ENCODE assay signal across 28 cellular contexts in genomic region chr9:72465602-72466001, GRCh38. TPM values are rescaled to one million over a fixed set of nuclear protein-coding genes. Genes with fewer than 3 reads are reported as not detected.
DNase-seq lines count a peak whose midpoint lies in the region; ATAC-seq and TF ChIP-seq lines count a peak whose summit lies in the region.
"Had no signal": no experiment of that assay in that cellular context is flagged by ENCODE, and none has a peak within 500 bp of the region (broad histone marks: within the 10 kb centered on the region; RNA-seq: fewer than 3 reads in every experiment).

No MANE protein-coding gene starts in this region.

- H3K36me3 Mint-ChIP-seq in chondrocyte (ENCODE audit: low read depth), result no peaks in the 10 kb centered on the region
- H3K36me3 Mint-ChIP-seq: activated naive CD8-positive, alpha-beta T cell treated with anti-CD3 and anti-CD28 coated beads for 36 hours had no signal

- intact Hi-C loops in dorsolateral prefrontal cortex (cut with DNase I), result no loop called here

- H3K27me3 Mint-ChIP-seq in chondrocyte (ENCODE audit: low read depth), result no peaks in the 10 kb centered on the region
- H3K27me3 Mint-ChIP-seq: activated naive CD8-positive, alpha-beta T cell treated with anti-CD3 and anti-CD28 coated beads for 36 hours had no signal

- H3K27me3 ChIP-seq in dorsolateral prefrontal cortex, result no peaks in the 10 kb centered on the region
- H3K27me3 ChIP-seq: left lung, neutrophil, sigmoid colon, suprapubic skin had no signal

- peaks cover 2% of the 10 kb centered on the region for H3K9me3 Mint-ChIP-seq in chondrocyte (ENCODE audit: low read depth)
- H3K9me3 Mint-ChIP-seq: activated naive CD8-positive, alpha-beta T cell treated with anti-CD3 and anti-CD28 coated beads for 36 hours; GM23338 had no signal

- H3K4me3 ChIP-seq in HFF-Myc (replicated peaks; ENCODE audit: low read depth, low read length) (no peak overlapping the region), dorsolateral prefrontal cortex (peak overlapping the region in 2 of 59 donors; percentile 30 to 47)
- H3K4me3 ChIP-seq: GM23338, left lung, prostate gland, sigmoid colon, suprapubic skin had no signal

- no peak for ATAC-seq in HG03097 (IDR thresholded peaks at IDR 0.05; ENCODE audit: low FRiP score, unreplicated experiment)
- ATAC-seq: GM23338 had no signal

- peak overlapping the region; percentile 52 for H3K27ac Mint-ChIP-seq in chondrocyte (ENCODE audit: unreplicated experiment)
- H3K27ac Mint-ChIP-seq: activated naive CD8-positive, alpha-beta T cell treated with anti-CD3 and anti-CD28 coated beads for 36 hours; GM23338 had no signal

- peaks cover 40% of the 10 kb centered on the region for H3K4me1 Mint-ChIP-seq in chondrocyte (ENCODE audit: low read depth)
- H3K4me1 Mint-ChIP-seq: GM23338 had no signal

- TF ChIP-seq CTCF in HFF-Myc (IDR thresholded peaks at IDR 0.05; ENCODE audit: low read depth, low read length, missing control alignments) (no peak), chondrocyte (IDR thresholded peaks at IDR 0.05) (no peak), dorsolateral prefrontal cortex (IDR thresholded peaks at IDR 0.05 in 54 of 56, conservative IDR thresholded peaks at IDR 0.05 in 2 of 56; ENCODE audit: low read depth in 1 of 56, partially characterized antibody in 56 of 56) (no peak)

- no peak overlapping the region for H3K4me3 Mint-ChIP-seq in chondrocyte (ENCODE audit: unreplicated experiment)
- H3K4me3 Mint-ChIP-seq: activated naive CD8-positive, alpha-beta T cell treated with anti-CD3 and anti-CD28 coated beads for 36 hours; GM23338 had no signal

- peak; percentile 48 for DNase-seq in EH (ENCODE audit: low read depth)
- peak; percentile 27 for DNase-seq in HFF-Myc (ENCODE audit: extremely low read depth, low read depth)
- no peak for DNase-seq in chondrocyte (ENCODE audit: low spot score)
- DNase-seq in iris pigment epithelial cell (ENCODE audit: low read depth), result peak; percentile 78
- no peak for DNase-seq in NCI-H748 treated with DMSO at 0.1 percent for 48 hours (lab: John Stamatoyannopoulos, UW)
- DNase-seq in NK-92 treated with Interleukin-12 subunit alpha and Interleukin-12 subunit beta, amount 100 ng/mL, for 24 hours (lab: John Stamatoyannopoulos, UW), result no peak
- no peak for DNase-seq in dorsolateral prefrontal cortex
- DNase-seq: activated effector memory CD4-positive, alpha-beta T cell treated with Interleukin-2 at 50 U/mL for 16 hours; activated naive CD8-positive, alpha-beta T cell treated with anti-CD3 and anti-CD28 coated beads for 36 hours; activated T-cell treated with anti-CD3 and anti-CD28 coated beads for 4 hours; Calu3; DMS79 treated with DMSO at 0.1 percent for 48 hours; effector CD4-positive, alpha-beta T cell; erythroblast; left lung; NCI-H1105; NCI-H2029; NCI-H345; NCI-H774; RPMI8226; sigmoid colon; stimulated activated naive CD4-positive, alpha-beta T cell; T-helper 2 cell had no signal

- peak overlapping the region in 1 of 59 donors; percentile 60 for H3K27ac ChIP-seq in dorsolateral prefrontal cortex
- H3K27ac ChIP-seq: neutrophil, prostate gland, sigmoid colon, suprapubic skin had no signal

RNA-seq across cellular contexts. Expression of gene TMC1, which starts 55.8 kb away (rescaled TPM):
- not detected in 3 replicates for total RNA-seq in chondrocyte
- 1 to 10 TPM in 93 of 120 experiments, under 1 TPM in 27; 0.21 to 6.0 (median 1.5) TPM for total RNA-seq in dorsolateral prefrontal cortex
- total RNA-seq: activated naive CD8-positive, alpha-beta T cell treated with anti-CD3 and anti-CD28 coated beads for 36 hours; Calu3; suprapubic skin had no signal

Comparison
In these comparisons a context has a peak if more than half of its experiments do, and no peak if none do; other contexts are left out.
1. DNase-seq: peak in EH (single experiment), HFF-Myc (single experiment) and iris pigment epithelial cell (single experiment); none in chondrocyte (single experiment), NCI-H748 treated with DMSO at 0.1 percent for 48 hours (single experiment), NK-92 treated with Interleukin-12 subunit alpha and Interleukin-12 subunit beta, amount 100 ng/mL, for 24 hours (single experiment) and dorsolateral prefrontal cortex (0 of 10).